12 cellular contexts compared by ENCODE assay signal in genomic region chr9:18297532-18297872, GRCh38.
DNase-seq lines count a peak whose midpoint lies in the region; TF ChIP-seq lines count a peak whose summit lies in the region.
"Had no signal": no experiment of that assay in that cellular context is flagged by ENCODE, and none has a peak within 500 bp of the region (broad histone marks: within the 10 kb centered on the region; RNA-seq: fewer than 3 reads in every experiment).

No MANE protein-coding gene starts in this region.

- no peaks in the 10 kb centered on the region for H3K79me2 ChIP-seq in smooth muscle cell (ENCODE audit: low read depth)

- no peak overlapping the region for H3K27ac ChIP-seq in smooth muscle cell (ENCODE audit: low read depth)
- H3K27ac ChIP-seq: KMS-11 had no signal

- no peaks in the 10 kb centered on the region for H4K20me1 ChIP-seq in smooth muscle cell (ENCODE audit: low read depth)

- no peak overlapping the region for H3K9ac ChIP-seq in smooth muscle cell (ENCODE audit: low read depth)
- H3K9ac ChIP-seq: KMS-11 had no signal

- H3K4me1 ChIP-seq in smooth muscle cell (ENCODE audit: low read depth): peaks cover 10% of the 10 kb centered on the region

- peak; percentile 26 for TF ChIP-seq CTCF in epithelial cell of proximal tubule (conservative IDR thresholded peaks at IDR 0.05; ENCODE audit: low read depth, low read length)
- peak; percentile 16 for TF ChIP-seq CTCF in smooth muscle cell (IDR thresholded peaks at IDR 0.05; ENCODE audit: borderline replicate concordance, insufficient read depth, poor library complexity, severe bottlenecking)

- DNase-seq in NCI-H748 (lab: John Stamatoyannopoulos, UW; ENCODE audit: unreplicated experiment) (peak; percentile 39), NCI-H748 treated with DMSO at 0.1 percent for 48 hours (lab: John Stamatoyannopoulos, UW) (no peak), NCI-H774 (lab: John Stamatoyannopoulos, UW) (peak; percentile 7), epithelial cell of proximal tubule (ENCODE audit: low read depth) (no peak), smooth muscle cell (lab: John Stamatoyannopoulos, UW; ENCODE audit: unreplicated experiment) (no peak)
- no peak for DNase-seq in activated T-cell treated with anti-CD3 and anti-CD28 coated beads, Interleukin-2, amount 50 U/mL, for 1 hour
- DNase-seq in activated CD4-positive, alpha-beta T cell treated with anti-CD3 and anti-CD28 coated beads, Interleukin-2, amount 50 U/mL, for 48 hours: no peak
- no peak for DNase-seq in stimulated activated CD4-positive, alpha-beta T cell treated with anti-CD3 and anti-CD28 coated beads, Interleukin-2, amount 100 ng/mL, for 24 hours
- DNase-seq: activated CD4-positive, alpha-beta memory T cell treated with anti-CD3 and anti-CD28 coated beads for 36 hours; midbrain; small intestine had no signal

- WGBS in smooth muscle cell (ENCODE audit: low lambda C conversion rate): 40% methylated on average over 5 of the region's 5 CpGs

- no peaks in the 10 kb centered on the region for H3K27me3 ChIP-seq in smooth muscle cell (ENCODE audit: low read depth)

- H3K4me2 ChIP-seq in smooth muscle cell: peak overlapping the region; percentile 75
- H3K4me2 ChIP-seq: KMS-11 had no signal

- H3K4me3 ChIP-seq in epithelial cell of proximal tubule (ENCODE audit: low read depth, low read length): no peak overlapping the region
- no peak overlapping the region for H3K4me3 ChIP-seq in smooth muscle cell

- H3K36me3 ChIP-seq in smooth muscle cell (ENCODE audit: low read depth): no peaks in the 10 kb centered on the region

- no peak overlapping the region for H2AFZ ChIP-seq in smooth muscle cell (ENCODE audit: low read depth)

- peaks cover 4% of the 10 kb centered on the region for H3F3A ChIP-seq in smooth muscle cell (ENCODE audit: low read depth)

- H3K9me3 ChIP-seq in smooth muscle cell (replicated peaks; ENCODE audit: low read depth): no peaks in the 10 kb centered on the region

Comparison
In these comparisons a context has a peak if more than half of its experiments do, and no peak if none do; other contexts are left out.
1. DNase-seq: peak in NCI-H748 (single experiment) and NCI-H774 (single experiment); none in NCI-H748 treated with DMSO at 0.1 percent for 48 hours (single experiment), epithelial cell of proximal tubule (single experiment), smooth muscle cell (single experiment), activated T-cell treated with anti-CD3 and anti-CD28 coated beads, Interleukin-2, amount 50 U/mL, for 1 hour (single experiment), activated CD4-positive, alpha-beta T cell treated with anti-CD3 and anti-CD28 coated beads, Interleukin-2, amount 50 U/mL, for 48 hours (0 of 2) and stimulated activated CD4-positive, alpha-beta T cell treated with anti-CD3 and anti-CD28 coated beads, Interleukin-2, amount 100 ng/mL, for 24 hours (0 of 2).